ENCODE assay signal across 22 cellular contexts in the genomic region with DNA sequence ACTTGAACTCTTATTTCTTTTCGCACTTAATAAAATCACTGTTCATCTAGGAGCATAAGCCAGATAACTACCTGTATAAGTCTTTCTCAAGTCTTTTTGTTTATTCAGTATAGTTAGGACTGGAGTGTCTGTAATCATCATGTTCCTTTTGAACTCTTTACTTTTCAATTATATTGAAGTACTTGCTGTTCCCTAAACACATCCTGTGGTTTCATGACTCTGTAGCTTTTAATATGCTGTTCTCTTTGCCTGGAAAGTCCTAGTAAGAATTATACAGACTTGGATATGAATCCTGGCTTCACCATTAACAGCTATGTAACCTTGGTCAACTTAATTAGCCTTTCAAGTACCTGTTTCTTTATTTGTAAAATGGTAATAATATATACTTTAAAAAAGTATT.
DNase-seq lines count a peak whose midpoint lies in the region; FAIRE-seq and TF ChIP-seq lines count a peak whose summit lies in the region.
"Had no signal": no experiment of that assay in that cellular context is flagged by ENCODE, and none has a peak within 500 bp of the region (broad histone marks: within the 10 kb centered on the region; RNA-seq: fewer than 3 reads in every experiment).

No MANE protein-coding gene starts in this region.

- FAIRE-seq in HTR-8/SVneo (lab: Jason Lieb, UNC) = no peak
- FAIRE-seq: GM18507, H54 had no signal

- H3K4me1 Mint-ChIP-seq in neural crest cell = no peaks in the 10 kb centered on the region

- no peak overlapping the region for H3K4me3 Mint-ChIP-seq in neural crest cell
- H3K4me3 Mint-ChIP-seq: CD4-positive, alpha-beta T cell had no signal

- TF ChIP-seq CTCF in VCaP (conservative IDR thresholded peaks at IDR 0.05) = no peak
- TF ChIP-seq CTCF in neural crest cell (conservative IDR thresholded peaks at IDR 0.05) = no peak

- peaks cover 9% of the 10 kb centered on the region for H3K9me3 Mint-ChIP-seq in neural crest cell

- peak overlapping the region; percentile 19; the same call in 1 of the 2 replicates for H3K27ac ChIP-seq in VCaP
- H3K27ac ChIP-seq: BLaER1 treated with 17β-estradiol and CSF1 and Interleukin-3, amounts not matched to agents 10 nM and 100 nM; PC-9; SJSA1 had no signal

- peak; percentile 12 for DNase-seq in NCI-H510A treated with DMSO at 0.1 percent for 48 hours (lab: John Stamatoyannopoulos, UW)
- DNase-seq in NCI-H510A (lab: John Stamatoyannopoulos, UW) = no peak
- DNase-seq in LHCN-M2 (ENCODE audit: low read depth) = peak; percentile 9
- no peak for DNase-seq in neural crest cell (ENCODE audit: low read depth, low spot score)
- no peak for DNase-seq in COLO668 (lab: John Stamatoyannopoulos, UW; ENCODE audit: unreplicated experiment)
- DNase-seq in HTR-8/SVneo (ENCODE audit: insufficient read length, low spot score) = no peak
- no peak for DNase-seq in SIG-M5 (lab: John Stamatoyannopoulos, UW)
- DNase-seq: CD4-positive, alpha-beta T cell; COR-L47; DMS53; IMR-90; KG1; NCI-H1105; NCI-H1436 treated with DMSO at 0.1 percent for 48 hours; NCI-H187 treated with DMSO at 0.1 percent for 48 hours; NCI-H2227 treated with DMSO at 0.1 percent for 48 hours; PC-9 had no signal

- H3K27ac Mint-ChIP-seq in neural crest cell (ENCODE audit: unreplicated experiment) = peak overlapping the region; percentile 24

- H3K36me3 Mint-ChIP-seq in neural crest cell (ENCODE audit: low read depth) = peaks cover 16% of the 10 kb centered on the region

- no peaks in the 10 kb centered on the region for H3K27me3 Mint-ChIP-seq in neural crest cell (ENCODE audit: low read depth)
- H3K27me3 Mint-ChIP-seq: CD4-positive, alpha-beta T cell had no signal

Comparison
In these comparisons a context has a peak if more than half of its experiments do, and no peak if none do; other contexts are left out.
1. DNase-seq: peak in NCI-H510A treated with DMSO at 0.1 percent for 48 hours (single experiment) and LHCN-M2 (single experiment); none in NCI-H510A (single experiment), neural crest cell (single experiment), COLO668 (single experiment), HTR-8/SVneo (single experiment) and SIG-M5 (single experiment).